In genomic region chr5:172911976-172912375, GRCh38 we compare ENCODE assay signal across 18 cellular contexts. TPM values are rescaled to one million over a fixed set of nuclear protein-coding genes. Genes with fewer than 3 reads are reported as not detected.
DNase-seq lines count a peak whose midpoint lies in the region; ATAC-seq and TF ChIP-seq lines count a peak whose summit lies in the region.
"Had no signal": no experiment of that assay in that cellular context is flagged by ENCODE, and none has a peak within 500 bp of the region (broad histone marks: within the 10 kb centered on the region; RNA-seq: fewer than 3 reads in every experiment).

No MANE protein-coding gene starts in this region.

- H3K4me3 ChIP-seq in BLaER1 treated with 17β-estradiol and CSF1 and Interleukin-3, amounts not matched to agents 10 nM and 100 nM, result no peak overlapping the region
- no peak overlapping the region for H3K4me3 ChIP-seq in adipocyte (ENCODE audit: low read length)
- no peak overlapping the region for H3K4me3 ChIP-seq in lower lobe of right lung
- no peak overlapping the region for H3K4me3 ChIP-seq in stomach
- H3K4me3 ChIP-seq in tibial nerve, result no peak overlapping the region

- H3K36me3 ChIP-seq in BLaER1 treated with 17β-estradiol and CSF1 and Interleukin-3, amounts not matched to agents 10 nM and 100 nM, result peaks cover 44 to 91% (median 62%) of the 10 kb centered on the region in 11 experiments
- H3K36me3 ChIP-seq in adipocyte (ENCODE audit: control insufficient read depth, insufficient read depth, low read length, severe bottlenecking) (peaks cover 42% of the 10 kb centered on the region), lower lobe of right lung (peaks cover 61% of the 10 kb centered on the region), stomach (peaks cover 39 to 75% (median 74%) of the 10 kb centered on the region in 4 donors), tibial nerve (peaks cover 0 to 62% (median 5%) of the 10 kb centered on the region in 3 donors)

- H3K4me1 ChIP-seq in BLaER1 treated with 17β-estradiol and CSF1 and Interleukin-3, amounts not matched to agents 10 nM and 100 nM, result peaks cover 15 to 51% (median 33%) of the 10 kb centered on the region in 10 experiments
- H3K4me1 ChIP-seq in adipocyte (ENCODE audit: control insufficient read depth, insufficient read depth, low read length) (peaks cover 15% of the 10 kb centered on the region), lower lobe of right lung (peaks cover 16% of the 10 kb centered on the region), stomach (peaks cover 0 to 40% (median 24%) of the 10 kb centered on the region in 4 donors), tibial nerve (peaks cover 0 to 6% (median 0%) of the 10 kb centered on the region in 4 donors)

- TF ChIP-seq EP300 in stomach (IDR thresholded peaks at IDR 0.05), result no peak
- no peak for TF ChIP-seq EP300 in tibial nerve (IDR thresholded peaks at IDR 0.05)

- TF ChIP-seq CTCF in lower lobe of right lung (IDR thresholded peaks at IDR 0.05), result no peak
- TF ChIP-seq CTCF in stomach (IDR thresholded peaks at IDR 0.05), result no peak
- TF ChIP-seq CTCF in tibial nerve (IDR thresholded peaks at IDR 0.05), result no peak

- no peak for ATAC-seq in lower lobe of right lung
- no peak for ATAC-seq in HG03108 (IDR thresholded peaks at IDR 0.05; ENCODE audit: unreplicated experiment)
- ATAC-seq: activated naive CD8-positive, alpha-beta T cell treated with anti-CD3 and anti-CD28 coated beads, Interleukin-2, amount 50 U/mL, for 24 hours; left colon had no signal

- peak overlapping the region in 5 of 11 experiments; percentile 34 to 74 (median 61); a peak in 6 of 22 replicates for H3K9ac ChIP-seq in BLaER1 treated with 17β-estradiol and CSF1 and Interleukin-3, amounts not matched to agents 10 nM and 100 nM
- H3K9ac ChIP-seq in adipocyte (ENCODE audit: low read length), result peak overlapping the region; percentile 71

- H4K20me1 ChIP-seq in BLaER1 treated with 17β-estradiol and CSF1 and Interleukin-3, amounts not matched to agents 10 nM and 100 nM, result peaks cover 0 to 25% (median 0%) of the 10 kb centered on the region in 11 experiments; a peak in 3 of 22 replicates

- TF ChIP-seq POLR2A in stomach (IDR thresholded peaks at IDR 0.05) (no peak), tibial nerve (IDR thresholded peaks at IDR 0.05) (no peak)

- H3K4me2 ChIP-seq in BLaER1 treated with 17β-estradiol and CSF1 and Interleukin-3, amounts not matched to agents 10 nM and 100 nM, result peak overlapping the region in 6 of 11 experiments; percentile 69 to 79 (median 76); a peak in 10 of 22 replicates

- H3K27ac ChIP-seq in BLaER1 treated with 17β-estradiol and CSF1 and Interleukin-3, amounts not matched to agents 10 nM and 100 nM, result peak overlapping the region in 8 of 11 experiments; percentile 55 to 73 (median 66); a peak in 11 of 22 replicates
- H3K27ac ChIP-seq in lower lobe of right lung, result peak overlapping the region; percentile 79
- H3K27ac ChIP-seq in stomach, result peak overlapping the region in 4 of 5 donors; percentile 63 to 98 (median 70)
- peak overlapping the region in 2 of 4 donors; percentile 51 to 71 for H3K27ac ChIP-seq in tibial nerve

- no peaks in the 10 kb centered on the region for H3K27me3 ChIP-seq in BLaER1 treated with 17β-estradiol and CSF1 and Interleukin-3, amounts not matched to agents 10 nM and 100 nM
- no peaks in the 10 kb centered on the region for H3K27me3 ChIP-seq in adipocyte (replicated peaks; ENCODE audit: control insufficient read depth, insufficient read depth, low read length)
- no peaks in the 10 kb centered on the region for H3K27me3 ChIP-seq in lower lobe of right lung (ENCODE audit: low read depth)
- no peaks in the 10 kb centered on the region for H3K27me3 ChIP-seq in stomach
- no peaks in the 10 kb centered on the region for H3K27me3 ChIP-seq in tibial nerve

- no peaks in the 10 kb centered on the region for H3K9me3 ChIP-seq in BLaER1 treated with 17β-estradiol and CSF1 and Interleukin-3, amounts not matched to agents 10 nM and 100 nM (replicated peaks in 1 of 11)
- H3K9me3 ChIP-seq in adipocyte (ENCODE audit: control insufficient read depth, low read length) (no peaks in the 10 kb centered on the region), lower lobe of right lung (no peaks in the 10 kb centered on the region), stomach (no peaks in the 10 kb centered on the region), tibial nerve (no peaks in the 10 kb centered on the region)

- WGBS in stomach, 5 donors, result 73 to 95% (median 89%) methylated on average over 1 of the region's 1 CpG
- 77 to 85% methylated on average over 1 of the region's 1 CpG for WGBS in tibial nerve, 2 donors

- intact Hi-C loops in lower lobe of right lung (cut with DNase I), result no loop called here
- intact Hi-C loops in stomach (cut with DNase I; ENCODE audit: low total_unique reads), result no loop called here

- DNase-seq in adipocyte (ENCODE audit: low read depth) (peak; percentile 19), lower lobe of right lung (no peak), stomach (no peak), superior temporal gyrus (ENCODE audit: extremely low spot score) (no peak), SW480 (ENCODE audit: low spot score) (no peak), tibial nerve (ENCODE audit: low spot score in 2 of 2) (no peak)
- DNase-seq: activated CD4-positive, alpha-beta memory T cell treated with anti-CD3 and anti-CD28 coated beads, Interleukin-2, amount 10 ng/mL, durations not matched to agents 7 days and 5 days; activated naive CD8-positive, alpha-beta T cell treated with anti-CD3 and anti-CD28 coated beads, Interleukin-2, amount 50 U/mL, for 24 hours; endodermal cell; foreskin fibroblast; left colon; NCI-H146; NCI-H345; stimulated activated CD4-positive, alpha-beta T cell treated with anti-CD3 and anti-CD28 coated beads, Interleukin-15, amount 100 ng/mL, for 24 hours; stimulated activated naive CD4-positive, alpha-beta T cell; T-helper 1 cell had no signal

RNA-seq across cellular contexts. Expression of gene RPL26L1, which starts 47.2 kb away (rescaled TPM):
- total RNA-seq in lower lobe of right lung (16.6 TPM), stomach (10 to 100 TPM in 4 of 5 donors, 1 to 10 TPM in 1; 7.0 to 51.6 (median 21.9) TPM), tibial nerve (10 to 100 TPM in 3 of 4 donors, 1 to 10 TPM in 1; 6.1 to 30.8 (median 25.3) TPM)
- 10 to 100 TPM; 39.9 to 62.1 (median 60.8) TPM for polyA plus RNA-seq in stomach
